In the genomic region with DNA sequence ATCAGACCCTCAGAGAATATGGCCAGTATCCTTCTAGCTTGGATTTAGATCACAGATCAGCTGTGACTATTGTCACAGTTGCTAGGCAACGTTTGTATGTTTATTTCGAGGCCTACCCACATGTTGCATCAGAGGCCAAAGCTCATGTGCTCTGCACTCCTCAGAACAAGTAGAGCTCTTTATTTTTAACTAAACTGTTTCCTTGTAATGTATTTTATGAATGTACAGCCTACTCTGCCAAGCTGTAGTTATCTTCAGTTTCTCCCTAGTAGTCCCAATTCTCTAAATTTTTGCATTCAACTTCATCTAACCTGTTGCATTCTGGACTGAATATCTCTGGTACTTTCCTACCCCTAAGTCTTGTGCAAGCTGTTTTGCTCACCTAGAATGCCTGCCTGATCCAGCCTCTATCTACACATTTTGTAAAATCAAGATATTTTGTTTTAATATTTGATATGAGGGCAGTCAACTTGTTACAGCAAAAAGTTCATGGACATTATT, we compare ENCODE assay signal across 1 cellular context.
TF ChIP-seq lines count a peak whose summit lies in the region.

No MANE protein-coding gene starts in this region.

TF ChIP-seq in GM12878, 131 proteins besides CTCF, POLR2A, EP300 and RAD21 (continued from another document):
- TF ChIP-seq ZBTB40 (IDR thresholded peaks at IDR 0.05; ENCODE audit: borderline replicate concordance): peak; percentile 13; the same call in 1 of the 2 replicates
- no peak for TF ChIP-seq HCFC1 (IDR thresholded peaks at IDR 0.05; ENCODE audit: low read length)
- TF ChIP-seq, protein P1, sequence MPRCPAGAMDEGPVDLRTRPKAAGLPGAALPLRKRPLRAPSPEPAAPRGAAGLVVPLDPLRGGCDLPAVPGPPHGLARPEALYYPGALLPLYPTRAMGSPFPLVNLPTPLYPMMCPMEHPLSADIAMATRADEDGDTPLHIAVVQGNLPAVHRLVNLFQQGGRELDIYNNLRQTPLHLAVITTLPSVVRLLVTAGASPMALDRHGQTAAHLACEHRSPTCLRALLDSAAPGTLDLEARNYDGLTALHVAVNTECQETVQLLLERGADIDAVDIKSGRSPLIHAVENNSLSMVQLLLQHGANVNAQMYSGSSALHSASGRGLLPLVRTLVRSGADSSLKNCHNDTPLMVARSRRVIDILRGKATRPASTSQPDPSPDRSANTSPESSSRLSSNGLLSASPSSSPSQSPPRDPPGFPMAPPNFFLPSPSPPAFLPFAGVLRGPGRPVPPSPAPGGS (IDR thresholded peaks at IDR 0.05; ENCODE audit: borderline replicate concordance, insufficient read depth, low read depth, low read length, poor library complexity, severe bottlenecking): no peak
- no peak for TF ChIP-seq SIX5 (IDR thresholded peaks at IDR 0.05; ENCODE audit: low read depth, low read length, severe bottlenecking)
- no peak for TF ChIP-seq SREBF1 (IDR thresholded peaks at IDR 0.05; ENCODE audit: low read length)
- no peak for TF ChIP-seq SREBF2 (IDR thresholded peaks at IDR 0.05; ENCODE audit: low read length)
- no peak for TF ChIP-seq BCLAF1 (IDR thresholded peaks at IDR 0.05)
- no peak for TF ChIP-seq REST (IDR thresholded peaks at IDR 0.05; ENCODE audit: low read depth, low read length)
- no peak for TF ChIP-seq NFXL1 (IDR thresholded peaks at IDR 0.05; ENCODE audit: borderline replicate concordance)
- no peak for TF ChIP-seq ZNF24 (IDR thresholded peaks at IDR 0.05)
- no peak for TF ChIP-seq CBFB (IDR thresholded peaks at IDR 0.05; ENCODE audit: low read depth)
- TF ChIP-seq SIN3A (IDR thresholded peaks at IDR 0.05; ENCODE audit: low read depth, low read length): peak; percentile 69; the same call in 1 of the 2 replicates
- TF ChIP-seq IKZF1 (conservative IDR thresholded peaks at IDR 0.05): no peak
